ENCODE assay signal across 27 cellular contexts in the genomic region with DNA sequence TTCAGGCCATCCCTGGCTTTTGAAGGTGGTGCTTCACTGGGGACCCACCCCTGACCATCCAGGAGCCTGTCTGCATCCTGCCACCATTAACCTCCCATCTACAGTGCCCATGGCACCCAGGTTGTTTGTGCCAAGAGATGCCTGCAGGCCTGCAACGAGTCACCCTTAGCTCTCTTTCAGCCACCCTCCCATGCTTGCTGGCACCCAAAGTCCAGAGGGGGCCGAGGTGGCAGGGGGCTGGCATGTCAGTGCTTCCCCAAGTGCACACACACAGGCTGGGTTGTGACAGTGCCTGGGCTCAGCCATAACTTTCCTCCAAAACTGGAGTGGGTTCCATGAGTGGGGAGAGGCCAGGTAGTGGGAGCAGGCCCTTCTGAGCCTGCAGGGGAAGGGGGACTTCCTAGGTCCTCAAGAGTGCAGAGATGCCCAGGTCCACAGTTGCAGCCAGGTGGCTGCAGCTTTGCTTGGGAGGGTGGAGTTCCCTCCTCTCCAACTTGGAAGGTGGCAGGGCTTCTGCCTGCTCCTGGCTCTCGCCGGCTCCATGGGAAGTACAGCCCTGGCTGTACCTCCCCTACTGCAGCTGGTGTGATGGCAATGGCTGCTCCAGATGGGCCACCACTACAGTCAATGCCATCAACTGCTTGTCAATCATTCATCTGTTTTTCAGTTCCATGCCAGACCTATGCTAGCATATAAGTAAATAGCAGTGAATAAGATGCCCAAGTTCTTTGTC.
"Had no signal": no experiment of that assay in that cellular context is flagged by ENCODE, and none has a peak within 500 bp of the region (broad histone marks: within the 10 kb centered on the region; RNA-seq: fewer than 3 reads in every experiment).

No MANE protein-coding gene starts in this region.

- H3K27ac ChIP-seq: body of pancreas, colonic mucosa, epithelial cell of prostate, esophagus squamous epithelium, gastroesophageal sphincter had no signal

- H3K27me3 ChIP-seq: body of pancreas, colonic mucosa, esophagus squamous epithelium, gastroesophageal sphincter had no signal

- H3K27me3 Mint-ChIP-seq: activated CD4-positive, alpha-beta memory T cell treated with anti-CD3 and anti-CD28 coated beads for 36 hours; activated CD4-positive, alpha-beta T cell treated with anti-CD3 and anti-CD28 coated beads for 36 hours; activated CD4-positive, alpha-beta T cell treated with anti-CD3 and anti-CD28 coated beads, Interleukin-2, amount 10 ng/mL, durations not matched to agents 24 days and 14 days; activated CD8-positive, alpha-beta memory T cell treated with anti-CD3 and anti-CD28 coated beads, Interleukin-2, amount 10 ng/mL, durations not matched to agents 7 days and 5 days; activated naive CD8-positive, alpha-beta T cell; activated T-helper 17 cell treated with anti-CD3 and anti-CD28 coated beads, Interleukin-2, amount 50 U/mL, for 72 hours had no signal

- H3K4me1 ChIP-seq: body of pancreas, colonic mucosa, esophagus squamous epithelium, gastroesophageal sphincter had no signal

- H3K4me3 ChIP-seq: body of pancreas, colonic mucosa, esophagus squamous epithelium, gastroesophageal sphincter had no signal

- H3K4me3 Mint-ChIP-seq: activated CD4-positive, alpha-beta memory T cell treated with anti-CD3 and anti-CD28 coated beads for 36 hours; activated CD4-positive, alpha-beta T cell treated with anti-CD3 and anti-CD28 coated beads for 36 hours; activated CD4-positive, alpha-beta T cell treated with anti-CD3 and anti-CD28 coated beads, Interleukin-2, amount 10 ng/mL, durations not matched to agents 24 days and 14 days; activated CD8-positive, alpha-beta memory T cell treated with anti-CD3 and anti-CD28 coated beads, Interleukin-2, amount 10 ng/mL, durations not matched to agents 7 days and 5 days; activated CD8-positive, alpha-beta T cell treated with anti-CD3 and anti-CD28 coated beads, Interleukin-2, amount 10 ng/mL, durations not matched to agents 7 days and 5 days; activated naive CD8-positive, alpha-beta T cell; activated T-cell treated with anti-CD3 and anti-CD28 coated beads, Interleukin-2, amount 50 U/mL, for 4 hours; activated T-helper 17 cell treated with anti-CD3 and anti-CD28 coated beads, Interleukin-2, amount 50 U/mL, for 72 hours had no signal

- H3K27ac Mint-ChIP-seq: activated CD4-positive, alpha-beta memory T cell treated with anti-CD3 and anti-CD28 coated beads for 36 hours; activated CD4-positive, alpha-beta T cell treated with anti-CD3 and anti-CD28 coated beads for 36 hours; activated CD4-positive, alpha-beta T cell treated with anti-CD3 and anti-CD28 coated beads, Interleukin-2, amount 10 ng/mL, durations not matched to agents 24 days and 14 days; activated CD8-positive, alpha-beta memory T cell treated with anti-CD3 and anti-CD28 coated beads, Interleukin-2, amount 10 ng/mL, durations not matched to agents 7 days and 5 days; activated CD8-positive, alpha-beta T cell treated with anti-CD3 and anti-CD28 coated beads, Interleukin-2, amount 10 ng/mL, durations not matched to agents 7 days and 5 days; activated naive CD8-positive, alpha-beta T cell; activated T-helper 17 cell treated with anti-CD3 and anti-CD28 coated beads, Interleukin-2, amount 50 U/mL, for 72 hours had no signal

- H3K4me1 Mint-ChIP-seq: activated CD4-positive, alpha-beta T cell treated with anti-CD3 and anti-CD28 coated beads for 36 hours; activated CD4-positive, alpha-beta T cell treated with anti-CD3 and anti-CD28 coated beads, Interleukin-2, amount 10 ng/mL, durations not matched to agents 24 days and 14 days; activated CD8-positive, alpha-beta memory T cell treated with anti-CD3 and anti-CD28 coated beads, Interleukin-2, amount 10 ng/mL, durations not matched to agents 7 days and 5 days; activated T-helper 17 cell treated with anti-CD3 and anti-CD28 coated beads, Interleukin-2, amount 50 U/mL, for 72 hours had no signal

- DNase-seq: activated CD4-positive, alpha-beta memory T cell treated with anti-CD3 and anti-CD28 coated beads for 36 hours; activated CD4-positive, alpha-beta T cell treated with anti-CD3 and anti-CD28 coated beads for 36 hours; activated CD4-positive, alpha-beta T cell treated with anti-CD3 and anti-CD28 coated beads, Interleukin-2, amount 10 ng/mL, durations not matched to agents 24 days and 14 days; activated CD4-positive, CD25-positive, alpha-beta regulatory T cell; activated CD4-positive, CD25-positive, alpha-beta regulatory T cell treated with anti-CD3 and anti-CD28 coated beads, Interleukin-2, amount 50 U/mL, for 72 hours; activated CD8-positive, alpha-beta memory T cell treated with anti-CD3 and anti-CD28 coated beads, Interleukin-2, amount 10 ng/mL, durations not matched to agents 7 days and 5 days; activated CD8-positive, alpha-beta memory T cell treated with anti-CD3 and anti-CD28 coated beads, Interleukin-2, amount 50 U/mL, for 4 hours; activated CD8-positive, alpha-beta T cell treated with anti-CD3 and anti-CD28 coated beads, Interleukin-2, amount 10 ng/mL, durations not matched to agents 7 days and 5 days; activated effector memory CD4-positive, alpha-beta T cell treated with Interleukin-2 at 50 U/mL for 16 hours; activated gamma-delta T cell treated with Interleukin-2 at 50 U/mL for 16 hours; activated naive CD4-positive, alpha-beta T cell treated with anti-CD3 and anti-CD28 coated beads, Interleukin-2, amount 50 U/mL, for 16 hours; activated naive CD4-positive, alpha-beta T cell treated with Interleukin-2 at 50 U/mL for 16 hours; activated T-cell treated with anti-CD3 and anti-CD28 coated beads, Interleukin-2, amount 50 U/mL, for 4 hours; amniotic stem cell; anterior cingulate cortex; body of pancreas; central memory CD4-positive, alpha-beta T cell; cerebellar nuclear complex; colonic mucosa; effector CD8-positive, alpha-beta T cell; esophagus squamous epithelium; foreskin melanocyte; T-helper 2 cell had no signal

- H3K9me3 Mint-ChIP-seq: activated CD4-positive, alpha-beta memory T cell treated with anti-CD3 and anti-CD28 coated beads for 36 hours; activated CD4-positive, alpha-beta T cell treated with anti-CD3 and anti-CD28 coated beads, Interleukin-2, amount 10 ng/mL, durations not matched to agents 24 days and 14 days; activated T-helper 17 cell treated with anti-CD3 and anti-CD28 coated beads, Interleukin-2, amount 50 U/mL, for 72 hours had no signal

- ATAC-seq: activated CD4-positive, alpha-beta T cell treated with anti-CD3 and anti-CD28 coated beads for 36 hours; activated CD8-positive, alpha-beta memory T cell treated with anti-CD3 and anti-CD28 coated beads, Interleukin-2, amount 10 ng/mL, durations not matched to agents 7 days and 5 days; activated CD8-positive, alpha-beta T cell treated with anti-CD3 and anti-CD28 coated beads, Interleukin-2, amount 10 ng/mL, durations not matched to agents 7 days and 5 days; activated T-helper 17 cell treated with anti-CD3 and anti-CD28 coated beads, Interleukin-2, amount 50 U/mL, for 72 hours; body of pancreas; gastroesophageal sphincter had no signal

- H3K9me3 ChIP-seq: body of pancreas, colonic mucosa, esophagus squamous epithelium, gastroesophageal sphincter had no signal

- H3K36me3 ChIP-seq: colonic mucosa, esophagus squamous epithelium, gastroesophageal sphincter had no signal

- H3K36me3 Mint-ChIP-seq: activated CD4-positive, alpha-beta memory T cell treated with anti-CD3 and anti-CD28 coated beads for 36 hours; activated CD8-positive, alpha-beta memory T cell treated with anti-CD3 and anti-CD28 coated beads, Interleukin-2, amount 10 ng/mL, durations not matched to agents 7 days and 5 days; activated naive CD8-positive, alpha-beta T cell had no signal
